In the genomic region with DNA sequence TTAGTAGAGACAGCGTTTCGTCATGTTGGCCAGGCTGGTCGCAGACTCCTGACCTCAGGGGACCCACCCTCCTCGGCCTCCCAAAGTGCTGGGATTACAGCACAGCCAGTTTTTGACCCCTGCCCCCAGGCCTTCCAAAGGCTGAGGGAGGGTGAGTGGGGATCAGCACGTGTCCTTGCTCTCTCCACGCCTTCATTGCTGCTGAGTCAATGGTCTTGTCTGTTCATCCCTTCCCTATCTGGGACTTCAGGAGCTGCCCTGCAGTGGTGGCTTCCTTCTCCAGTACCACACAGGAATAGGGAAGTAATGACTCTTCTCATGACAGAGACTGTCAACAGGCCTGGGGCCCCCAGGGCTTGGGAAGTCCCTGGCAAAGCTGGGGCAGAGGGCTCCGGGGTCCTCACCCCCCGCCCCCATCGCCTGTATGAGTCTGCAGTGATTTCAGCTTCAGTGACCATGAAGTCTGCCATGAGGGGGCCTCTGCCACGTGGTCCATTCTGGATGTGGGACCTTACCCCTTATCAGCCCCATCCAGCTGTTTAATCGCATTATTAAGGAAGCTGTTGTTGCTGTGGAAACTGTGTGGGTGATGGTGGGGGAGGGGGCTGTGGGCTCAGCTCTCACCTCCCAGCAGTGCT, we compare ENCODE assay signal across 1 cellular context.
TF ChIP-seq lines count a peak whose summit lies in the region.

No MANE protein-coding gene starts in this region.

TF ChIP-seq in HepG2, 621 proteins besides CTCF, POLR2A, EP300 and RAD21 (continued from another document and continues in another):
- TF ChIP-seq, protein P1, sequence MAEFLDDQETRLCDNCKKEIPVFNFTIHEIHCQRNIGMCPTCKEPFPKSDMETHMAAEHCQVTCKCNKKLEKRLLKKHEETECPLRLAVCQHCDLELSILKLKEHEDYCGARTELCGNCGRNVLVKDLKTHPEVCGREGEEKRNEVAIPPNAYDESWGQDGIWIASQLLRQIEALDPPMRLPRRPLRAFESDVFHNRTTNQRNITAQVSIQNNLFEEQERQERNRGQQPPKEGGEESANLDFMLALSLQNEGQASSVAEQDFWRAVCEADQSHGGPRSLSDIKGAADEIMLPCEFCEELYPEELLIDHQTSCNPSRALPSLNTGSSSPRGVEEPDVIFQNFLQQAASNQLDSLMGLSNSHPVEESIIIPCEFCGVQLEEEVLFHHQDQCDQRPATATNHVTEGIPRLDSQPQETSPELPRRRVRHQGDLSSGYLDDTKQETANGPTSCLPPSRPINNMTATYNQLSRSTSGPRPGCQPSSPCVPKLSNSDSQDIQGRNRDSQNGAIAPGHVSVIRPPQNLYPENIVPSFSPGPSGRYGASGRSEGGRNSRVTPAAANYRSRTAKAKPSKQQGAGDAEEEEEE (CRISPR knock-in tag; IDR thresholded peaks at IDR 0.05; ENCODE audit: borderline replicate concordance) = no peak; the same call in 1 of the 2 replicates
- TF ChIP-seq NFE2L1 (CRISPR knock-in tag; IDR thresholded peaks at IDR 0.05; ENCODE audit: borderline replicate concordance) (no peak), ZNF558 (CRISPR knock-in tag; IDR thresholded peaks at IDR 0.05; ENCODE audit: borderline replicate concordance) (no peak), POLR2G (IDR thresholded peaks at IDR 0.05; ENCODE audit: low read depth, low read length) (0 out of 2 replicates have a peak, but pooled peaks have one; percentile 41), ZZZ3 (CRISPR knock-in tag; IDR thresholded peaks at IDR 0.05; ENCODE audit: borderline replicate concordance) (no peak), ZNF274 (CRISPR knock-in tag; IDR thresholded peaks at IDR 0.05) (no peak), ZNF782 (CRISPR knock-in tag; IDR thresholded peaks at IDR 0.05; ENCODE audit: borderline replicate concordance) (no peak), KLF16 (CRISPR knock-in tag; IDR thresholded peaks at IDR 0.05) (0 out of 4 replicates have a peak, but pooled peaks of 1 of the 2 experiments have one; percentile 18), ZNF7 (CRISPR knock-in tag; IDR thresholded peaks at IDR 0.05) (no peak), GPN1 (CRISPR knock-in tag; IDR thresholded peaks at IDR 0.05; ENCODE audit: borderline replicate concordance) (no peak), PHF8 (CRISPR knock-in tag; IDR thresholded peaks at IDR 0.05) (no peak), HOXD1 (CRISPR knock-in tag; IDR thresholded peaks at IDR 0.05) (no peak), AGO1 (IDR thresholded peaks at IDR 0.05; ENCODE audit: low read depth, low read length, poor library complexity, severe bottlenecking) (no peak), TOE1 (CRISPR knock-in tag; IDR thresholded peaks at IDR 0.05) (peak; percentile 61; the same call in 1 of the 2 replicates), TSC22D2 (CRISPR knock-in tag; IDR thresholded peaks at IDR 0.05; ENCODE audit: borderline replicate concordance) (no peak), ZSCAN31 (CRISPR knock-in tag; IDR thresholded peaks at IDR 0.05; ENCODE audit: low read depth) (no peak), ATF7-NPFF (CRISPR knock-in tag; IDR thresholded peaks at IDR 0.05; ENCODE audit: low read depth) (no peak), YEATS2 (CRISPR knock-in tag; IDR thresholded peaks at IDR 0.05; ENCODE audit: borderline replicate concordance) (peak; percentile 37; the same call in 1 of the 2 replicates), DMAP1 (CRISPR knock-in tag; IDR thresholded peaks at IDR 0.05) (0 out of 2 replicates have a peak, but pooled peaks have one; percentile 34), ZSCAN9 (CRISPR knock-in tag; IDR thresholded peaks at IDR 0.05; ENCODE audit: borderline replicate concordance) (0 out of 2 replicates have a peak, but pooled peaks have one; percentile 54), JUND (CRISPR knock-in tag; IDR thresholded peaks at IDR 0.05) (peak; percentile 64; the same call in 1 of the 2 replicates), LCORL (IDR thresholded peaks at IDR 0.05) (peak; percentile 59; the same call in 1 of the 2 replicates), LCORL (CRISPR knock-in tag; IDR thresholded peaks at IDR 0.05) (peak; percentile 96), ZNF720 (CRISPR knock-in tag; IDR thresholded peaks at IDR 0.05) (no peak), CAMTA2 (CRISPR knock-in tag; IDR thresholded peaks at IDR 0.05; ENCODE audit: borderline replicate concordance) (no peak), FOSL1 (CRISPR knock-in tag; IDR thresholded peaks at IDR 0.05; ENCODE audit: borderline replicate concordance) (no peak), RAD51 (IDR thresholded peaks at IDR 0.05; ENCODE audit: borderline replicate concordance) (no peak), TMF1 (CRISPR knock-in tag; IDR thresholded peaks at IDR 0.05; ENCODE audit: low read depth) (no peak), ZNF354B (CRISPR knock-in tag; IDR thresholded peaks at IDR 0.05) (no peak), ZKSCAN1 (IDR thresholded peaks at IDR 0.05; ENCODE audit: low read length) (no peak), PTBP1 (IDR thresholded peaks at IDR 0.05; ENCODE audit: low read depth, low read length, poor library complexity, severe bottlenecking) (no peak), RNF2 (conservative IDR thresholded peaks at IDR 0.05; ENCODE audit: low read depth) (0 out of 2 replicates have a peak, but pooled peaks have one; percentile 17), SMARCC2 (IDR thresholded peaks at IDR 0.05) (no peak), RARA (CRISPR knock-in tag; IDR thresholded peaks at IDR 0.05) (peak; percentile 94), ZNF577 (CRISPR knock-in tag; IDR thresholded peaks at IDR 0.05; ENCODE audit: borderline replicate concordance, low read depth) (no peak), ZNF10 (CRISPR knock-in tag; IDR thresholded peaks at IDR 0.05; ENCODE audit: borderline replicate concordance, low read depth) (no peak), ZNF326 (CRISPR knock-in tag; IDR thresholded peaks at IDR 0.05; ENCODE audit: borderline replicate concordance) (no peak), CBFB (CRISPR knock-in tag; IDR thresholded peaks at IDR 0.05) (no peak)
- TF ChIP-seq, protein P2, sequence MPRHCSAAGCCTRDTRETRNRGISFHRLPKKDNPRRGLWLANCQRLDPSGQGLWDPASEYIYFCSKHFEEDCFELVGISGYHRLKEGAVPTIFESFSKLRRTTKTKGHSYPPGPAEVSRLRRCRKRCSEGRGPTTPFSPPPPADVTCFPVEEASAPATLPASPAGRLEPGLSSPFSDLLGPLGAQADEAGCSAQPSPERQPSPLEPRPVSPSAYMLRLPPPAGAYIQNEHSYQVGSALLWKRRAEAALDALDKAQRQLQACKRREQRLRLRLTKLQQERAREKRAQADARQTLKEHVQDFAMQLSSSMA (CRISPR knock-in tag; IDR thresholded peaks at IDR 0.05) = no peak
- TF ChIP-seq, protein P3, sequence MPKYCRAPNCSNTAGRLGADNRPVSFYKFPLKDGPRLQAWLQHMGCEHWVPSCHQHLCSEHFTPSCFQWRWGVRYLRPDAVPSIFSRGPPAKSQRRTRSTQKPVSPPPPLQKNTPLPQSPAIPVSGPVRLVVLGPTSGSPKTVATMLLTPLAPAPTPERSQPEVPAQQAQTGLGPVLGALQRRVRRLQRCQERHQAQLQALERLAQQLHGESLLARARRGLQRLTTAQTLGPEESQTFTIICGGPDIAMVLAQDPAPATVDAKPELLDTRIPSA (CRISPR knock-in tag; IDR thresholded peaks at IDR 0.05; ENCODE audit: borderline replicate concordance) = no peak
- TF ChIP-seq, protein P4, sequence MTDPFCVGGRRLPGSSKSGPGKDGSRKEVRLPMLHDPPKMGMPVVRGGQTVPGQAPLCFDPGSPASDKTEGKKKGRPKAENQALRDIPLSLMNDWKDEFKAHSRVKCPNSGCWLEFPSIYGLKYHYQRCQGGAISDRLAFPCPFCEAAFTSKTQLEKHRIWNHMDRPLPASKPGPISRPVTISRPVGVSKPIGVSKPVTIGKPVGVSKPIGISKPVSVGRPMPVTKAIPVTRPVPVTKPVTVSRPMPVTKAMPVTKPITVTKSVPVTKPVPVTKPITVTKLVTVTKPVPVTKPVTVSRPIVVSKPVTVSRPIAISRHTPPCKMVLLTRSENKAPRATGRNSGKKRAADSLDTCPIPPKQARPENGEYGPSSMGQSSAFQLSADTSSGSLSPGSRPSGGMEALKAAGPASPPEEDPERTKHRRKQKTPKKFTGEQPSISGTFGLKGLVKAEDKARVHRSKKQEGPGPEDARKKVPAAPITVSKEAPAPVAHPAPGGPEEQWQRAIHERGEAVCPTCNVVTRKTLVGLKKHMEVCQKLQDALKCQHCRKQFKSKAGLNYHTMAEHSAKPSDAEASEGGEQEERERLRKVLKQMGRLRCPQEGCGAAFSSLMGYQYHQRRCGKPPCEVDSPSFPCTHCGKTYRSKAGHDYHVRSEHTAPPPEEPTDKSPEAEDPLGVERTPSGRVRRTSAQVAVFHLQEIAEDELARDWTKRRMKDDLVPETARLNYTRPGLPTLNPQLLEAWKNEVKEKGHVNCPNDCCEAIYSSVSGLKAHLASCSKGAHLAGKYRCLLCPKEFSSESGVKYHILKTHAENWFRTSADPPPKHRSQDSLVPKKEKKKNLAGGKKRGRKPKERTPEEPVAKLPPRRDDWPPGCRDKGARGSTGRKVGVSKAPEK (CRISPR knock-in tag; IDR thresholded peaks at IDR 0.05; ENCODE audit: borderline replicate concordance) = no peak
- TF ChIP-seq, protein P5, sequence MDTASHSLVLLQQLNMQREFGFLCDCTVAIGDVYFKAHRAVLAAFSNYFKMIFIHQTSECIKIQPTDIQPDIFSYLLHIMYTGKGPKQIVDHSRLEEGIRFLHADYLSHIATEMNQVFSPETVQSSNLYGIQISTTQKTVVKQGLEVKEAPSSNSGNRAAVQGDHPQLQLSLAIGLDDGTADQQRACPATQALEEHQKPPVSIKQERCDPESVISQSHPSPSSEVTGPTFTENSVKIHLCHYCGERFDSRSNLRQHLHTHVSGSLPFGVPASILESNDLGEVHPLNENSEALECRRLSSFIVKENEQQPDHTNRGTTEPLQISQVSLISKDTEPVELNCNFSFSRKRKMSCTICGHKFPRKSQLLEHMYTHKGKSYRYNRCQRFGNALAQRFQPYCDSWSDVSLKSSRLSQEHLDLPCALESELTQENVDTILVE (CRISPR knock-in tag; IDR thresholded peaks at IDR 0.05) = no peak
- TF ChIP-seq, protein P6, sequence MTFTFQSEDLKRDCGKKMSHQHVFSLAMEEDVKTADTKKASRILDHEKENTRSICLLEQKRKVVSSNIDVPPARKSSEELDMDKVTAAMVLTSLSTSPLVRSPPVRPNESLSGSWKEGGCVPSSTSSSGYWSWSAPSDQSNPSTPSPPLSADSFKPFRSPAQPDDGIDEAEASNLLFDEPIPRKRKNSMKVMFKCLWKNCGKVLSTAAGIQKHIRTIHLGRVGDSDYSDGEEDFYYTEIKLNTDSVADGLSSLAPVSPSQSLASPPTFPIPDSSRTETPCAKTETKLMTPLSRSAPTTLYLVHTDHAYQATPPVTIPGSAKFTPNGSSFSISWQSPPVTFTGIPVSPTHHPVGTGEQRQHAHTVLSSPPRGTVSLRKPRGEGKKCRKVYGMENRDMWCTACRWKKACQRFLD (CRISPR knock-in tag; IDR thresholded peaks at IDR 0.05; ENCODE audit: borderline replicate concordance) = no peak
- TF ChIP-seq, protein P7, sequence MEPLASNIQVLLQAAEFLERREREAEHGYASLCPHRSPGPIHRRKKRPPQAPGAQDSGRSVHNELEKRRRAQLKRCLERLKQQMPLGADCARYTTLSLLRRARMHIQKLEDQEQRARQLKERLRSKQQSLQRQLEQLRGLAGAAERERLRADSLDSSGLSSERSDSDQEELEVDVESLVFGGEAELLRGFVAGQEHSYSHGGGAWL (CRISPR knock-in tag; IDR thresholded peaks at IDR 0.05) = peak; percentile 39; the same call in 1 of the 2 replicates
- TF ChIP-seq, protein P8, sequence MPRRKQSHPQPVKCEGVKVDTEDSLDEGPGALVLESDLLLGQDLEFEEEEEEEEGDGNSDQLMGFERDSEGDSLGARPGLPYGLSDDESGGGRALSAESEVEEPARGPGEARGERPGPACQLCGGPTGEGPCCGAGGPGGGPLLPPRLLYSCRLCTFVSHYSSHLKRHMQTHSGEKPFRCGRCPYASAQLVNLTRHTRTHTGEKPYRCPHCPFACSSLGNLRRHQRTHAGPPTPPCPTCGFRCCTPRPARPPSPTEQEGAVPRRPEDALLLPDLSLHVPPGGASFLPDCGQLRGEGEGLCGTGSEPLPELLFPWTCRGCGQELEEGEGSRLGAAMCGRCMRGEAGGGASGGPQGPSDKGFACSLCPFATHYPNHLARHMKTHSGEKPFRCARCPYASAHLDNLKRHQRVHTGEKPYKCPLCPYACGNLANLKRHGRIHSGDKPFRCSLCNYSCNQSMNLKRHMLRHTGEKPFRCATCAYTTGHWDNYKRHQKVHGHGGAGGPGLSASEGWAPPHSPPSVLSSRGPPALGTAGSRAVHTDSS (CRISPR knock-in tag; conservative IDR thresholded peaks at IDR 0.05) = no peak
- TF ChIP-seq, protein P9, sequence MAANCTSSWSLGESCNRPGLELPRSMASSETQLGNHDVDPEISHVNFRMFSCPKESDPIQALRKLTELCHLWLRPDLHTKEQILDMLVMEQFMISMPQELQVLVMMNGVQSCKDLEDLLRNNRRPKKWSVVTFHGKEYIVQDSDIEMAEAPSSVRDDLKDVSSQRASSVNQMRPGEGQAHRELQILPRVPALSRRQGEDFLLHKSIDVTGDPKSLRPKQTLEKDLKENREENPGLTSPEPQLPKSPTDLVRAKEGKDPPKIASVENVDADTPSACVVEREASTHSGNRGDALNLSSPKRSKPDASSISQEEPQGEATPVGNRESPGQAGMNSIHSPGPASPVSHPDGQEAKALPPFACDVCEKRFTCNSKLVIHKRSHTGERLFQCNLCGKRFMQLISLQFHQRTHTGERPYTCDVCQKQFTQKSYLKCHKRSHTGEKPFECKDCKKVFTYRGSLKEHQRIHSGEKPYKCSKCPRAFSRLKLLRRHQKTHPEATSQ (CRISPR knock-in tag; IDR thresholded peaks at IDR 0.05; ENCODE audit: borderline replicate concordance) = no peak
- TF ChIP-seq, protein P10, sequence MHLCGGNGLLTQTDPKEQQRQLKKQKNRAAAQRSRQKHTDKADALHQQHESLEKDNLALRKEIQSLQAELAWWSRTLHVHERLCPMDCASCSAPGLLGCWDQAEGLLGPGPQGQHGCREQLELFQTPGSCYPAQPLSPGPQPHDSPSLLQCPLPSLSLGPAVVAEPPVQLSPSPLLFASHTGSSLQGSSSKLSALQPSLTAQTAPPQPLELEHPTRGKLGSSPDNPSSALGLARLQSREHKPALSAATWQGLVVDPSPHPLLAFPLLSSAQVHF (CRISPR knock-in tag; IDR thresholded peaks at IDR 0.05) = no peak
- TF ChIP-seq, protein P11, sequence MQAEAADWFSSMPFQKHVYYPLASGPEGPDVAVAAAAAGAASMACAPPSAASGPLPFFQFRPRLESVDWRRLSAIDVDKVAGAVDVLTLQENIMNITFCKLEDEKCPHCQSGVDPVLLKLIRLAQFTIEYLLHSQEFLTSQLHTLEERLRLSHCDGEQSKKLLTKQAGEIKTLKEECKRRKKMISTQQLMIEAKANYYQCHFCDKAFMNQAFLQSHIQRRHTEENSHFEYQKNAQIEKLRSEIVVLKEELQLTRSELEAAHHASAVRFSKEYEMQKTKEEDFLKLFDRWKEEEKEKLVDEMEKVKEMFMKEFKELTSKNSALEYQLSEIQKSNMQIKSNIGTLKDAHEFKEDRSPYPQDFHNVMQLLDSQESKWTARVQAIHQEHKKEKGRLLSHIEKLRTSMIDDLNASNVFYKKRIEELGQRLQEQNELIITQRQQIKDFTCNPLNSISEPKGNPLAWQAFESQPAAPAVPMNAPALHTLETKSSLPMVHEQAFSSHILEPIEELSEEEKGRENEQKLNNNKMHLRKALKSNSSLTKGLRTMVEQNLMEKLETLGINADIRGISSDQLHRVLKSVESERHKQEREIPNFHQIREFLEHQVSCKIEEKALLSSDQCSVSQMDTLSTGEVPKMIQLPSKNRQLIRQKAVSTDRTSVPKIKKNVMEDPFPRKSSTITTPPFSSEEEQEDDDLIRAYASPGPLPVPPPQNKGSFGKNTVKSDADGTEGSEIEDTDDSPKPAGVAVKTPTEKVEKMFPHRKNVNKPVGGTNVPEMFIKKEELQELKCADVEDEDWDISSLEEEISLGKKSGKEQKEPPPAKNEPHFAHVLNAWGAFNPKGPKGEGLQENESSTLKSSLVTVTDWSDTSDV (CRISPR knock-in tag; IDR thresholded peaks at IDR 0.05) = no peak
